In genomic region chr11:112004389-112004788, GRCh38 we compare ENCODE assay signal across 9 cellular contexts. TPM values are rescaled to one million over a fixed set of nuclear protein-coding genes. Genes with fewer than 3 reads are reported as not detected.
A peak's percentile ranks its signal among the peaks of the same experiment; 100 is the strongest.
DNase-seq lines count a peak whose midpoint lies in the region; ATAC-seq and TF ChIP-seq lines count a peak whose summit lies in the region.
"Had no signal": no experiment of that assay in that cellular context is flagged by ENCODE, and none has a peak within 500 bp of the region (broad histone marks: within the 10 kb centered on the region; RNA-seq: fewer than 3 reads in every experiment).

No MANE protein-coding gene starts in this region.

- H3K4me1 Mint-ChIP-seq in endodermal cell (peaks cover 4% of the 10 kb centered on the region), type B pancreatic cell (ENCODE audit: unreplicated experiment) (no peaks in the 10 kb centered on the region)
- H3K4me1 Mint-ChIP-seq: T-cell had no signal

- H3K27me3 Mint-ChIP-seq in endodermal cell (ENCODE audit: insufficient read depth) (peaks cover 27% of the 10 kb centered on the region), type B pancreatic cell (peaks cover 6% of the 10 kb centered on the region)

- DNase-seq in GM13976 (ENCODE audit: low spot score) (peak; percentile 68), endodermal cell (peak; percentile 79), type B pancreatic cell (ENCODE audit: extremely low spot score, unreplicated experiment) (no peak), NCI-H345 treated with DMSO at 0.1 percent for 48 hours (lab: John Stamatoyannopoulos, UW; ENCODE audit: unreplicated experiment) (no peak), H4 (ENCODE audit: low spot score) (no peak), NCI-H748 treated with DMSO at 0.1 percent for 48 hours (lab: John Stamatoyannopoulos, UW) (no peak)
- peak; percentile 42 for DNase-seq in Jurkat, Clone E6-1 (ENCODE audit: low read depth, low spot score)

- peaks cover 2% of the 10 kb centered on the region for H3K4me1 ChIP-seq in endodermal cell (ENCODE audit: control insufficient read depth, insufficient read depth, low read length)

- H3K9me3 Mint-ChIP-seq in endodermal cell (peaks cover 40% of the 10 kb centered on the region), type B pancreatic cell (no peaks in the 10 kb centered on the region)
- H3K9me3 Mint-ChIP-seq: T-cell had no signal

- no peak overlapping the region for H3K9ac ChIP-seq in endodermal cell (ENCODE audit: extremely low read depth, low read length, poor library complexity, severe bottlenecking)

- in situ Hi-C loops in GM13976 (cut with MboI; ENCODE audit: low sequenced_read_pairs, unreplicated experiment): no loop called here

- H3K27me3 ChIP-seq in endodermal cell (ENCODE audit: control insufficient read depth, insufficient read depth, low read length, poor library complexity, severe bottlenecking): no peaks in the 10 kb centered on the region

- no peak overlapping the region for H3K27ac ChIP-seq in endodermal cell (ENCODE audit: low read depth, low read length)

- no peak overlapping the region for H3K4me3 ChIP-seq in Jurkat, Clone E6-1 (ENCODE audit: low read length)
- H3K4me3 ChIP-seq in endodermal cell (ENCODE audit: low read length): no peak overlapping the region

- H3K36me3 Mint-ChIP-seq in endodermal cell (ENCODE audit: low read depth): peaks cover 15% of the 10 kb centered on the region
- peaks cover 13% of the 10 kb centered on the region for H3K36me3 Mint-ChIP-seq in type B pancreatic cell
- H3K36me3 Mint-ChIP-seq: T-cell had no signal

- H3K9me3 ChIP-seq in endodermal cell (ENCODE audit: control insufficient read depth, low read length): no peaks in the 10 kb centered on the region

- TF ChIP-seq CTCF in GM13976 (IDR thresholded peaks at IDR 0.05; ENCODE audit: borderline replicate concordance, control extremely low read depth, extremely low read depth, insufficient read depth, missing control alignments): peak; percentile 61
- TF ChIP-seq CTCF in endodermal cell (conservative IDR thresholded peaks at IDR 0.05): peak; percentile 80
- peak; percentile 60 for TF ChIP-seq CTCF in type B pancreatic cell (conservative IDR thresholded peaks at IDR 0.05)

- peak overlapping the region; percentile 52 for H3K27ac Mint-ChIP-seq in endodermal cell
- no peak overlapping the region for H3K27ac Mint-ChIP-seq in type B pancreatic cell
- H3K27ac Mint-ChIP-seq: T-cell had no signal

- ATAC-seq in GM21526 (IDR thresholded peaks at IDR 0.05; ENCODE audit: low FRiP score, unreplicated experiment): peak; percentile 97

- peaks cover 6% of the 10 kb centered on the region for H3K36me3 ChIP-seq in endodermal cell (ENCODE audit: control insufficient read depth, insufficient read depth, low read length)

- 62 to 73% methylated on average over 3 to 4 of the region's 4 CpGs for WGBS in endodermal cell (ENCODE audit: insufficient coverage in 1 of 2, insufficient read length in 1 of 2), 2 experiments

- H3K4me3 Mint-ChIP-seq in endodermal cell (no peak overlapping the region), type B pancreatic cell (no peak overlapping the region)
- H3K4me3 Mint-ChIP-seq: T-cell had no signal

RNA-seq across cellular contexts. Expression of gene DLAT, which starts 20.8 kb away (rescaled TPM):
- polyA plus RNA-seq in Jurkat, Clone E6-1 (2012; ENCODE audit: insufficient read depth, insufficient read length): 54.8 TPM
- total RNA-seq in endodermal cell: 10 to 100 TPM; 46.1 to 53.2 TPM
- polyA plus RNA-seq in endodermal cell (2013, experiment 1 of 2): 43.6 TPM
- 41.4 TPM for polyA plus RNA-seq in endodermal cell (2013, experiment 2 of 2)
- total RNA-seq in type B pancreatic cell (ENCODE audit: low replicate concordance): 43.8 and 46.8 TPM in 2 replicates
- total RNA-seq in H4 (2014; rRNA removed; shearing (Covaris generic)): 49.0 and 53.2 TPM in 2 replicates

Comparison
In these comparisons a context has a peak if more than half of its experiments do, and no peak if none do; other contexts are left out.
1. DNase-seq: peak in GM13976 (single experiment), Jurkat, Clone E6-1 (single experiment) and endodermal cell (single experiment); none in type B pancreatic cell (single experiment), NCI-H345 treated with DMSO at 0.1 percent for 48 hours (single experiment), H4 (single experiment) and NCI-H748 treated with DMSO at 0.1 percent for 48 hours (single experiment).
2. Peak in every context shown above with its lines, with median percentiles within 50 percentile points of each other: CTCF ChIP-seq.